25 cellular contexts compared by ENCODE assay signal in the genomic region with DNA sequence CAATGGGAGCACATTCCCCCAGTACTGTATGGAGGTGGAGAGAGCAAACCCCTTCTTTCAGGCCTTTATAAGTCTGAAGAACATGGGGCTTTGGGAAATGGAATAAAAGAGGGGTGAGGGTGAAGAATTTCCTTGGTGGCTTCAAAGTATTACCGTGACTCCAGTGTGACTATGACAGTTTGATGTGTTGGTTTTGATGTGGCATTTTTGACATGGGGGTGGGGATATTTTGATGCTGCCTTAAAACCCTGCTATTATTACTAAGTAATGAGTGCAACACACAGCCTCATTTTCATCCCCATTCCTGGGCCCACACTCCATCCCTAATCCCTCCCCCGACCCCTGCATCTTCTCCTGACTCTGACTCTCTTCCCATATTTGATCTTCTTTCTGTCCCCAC. TPM values are rescaled to one million over a fixed set of nuclear protein-coding genes. Genes with fewer than 3 reads are reported as not detected.
DNase-seq lines count a peak whose midpoint lies in the region; ATAC-seq and TF ChIP-seq lines count a peak whose summit lies in the region.
"Had no signal": no experiment of that assay in that cellular context is flagged by ENCODE, and none has a peak within 500 bp of the region (broad histone marks: within the 10 kb centered on the region; RNA-seq: fewer than 3 reads in every experiment).

No MANE protein-coding gene starts in this region.

- POLR2A ChIA-PET in T-cell (lab: Charles Lee) = interaction anchor here in 1 of 2 donors (0.7 kb wide), 1 partner anchor 140 kb away, joined by 3 read pairs; no protein-coding TSS in a partner anchor

- H3K36me3 ChIP-seq in BLaER1 = no peaks in the 10 kb centered on the region
- H3K36me3 ChIP-seq in colonic mucosa = no peaks in the 10 kb centered on the region
- H3K36me3 ChIP-seq: right lobe of liver, SJSA1, upper lobe of right lung, WERI-Rb-1 had no signal

- H3K9ac ChIP-seq in BLaER1 (no peak overlapping the region), colonic mucosa (ENCODE audit: low read depth in 2 of 2, low read length in 2 of 2) (no peak overlapping the region)
- H3K9ac ChIP-seq: parathyroid adenoma had no signal

- DNase-seq in activated CD4-positive, alpha-beta T cell treated with anti-CD3 and anti-CD28 coated beads for 4 hours = peak; percentile 26 to 48
- no peak for DNase-seq in activated CD4-positive, alpha-beta T cell treated with anti-CD3 and anti-CD28 coated beads for 48 hours
- DNase-seq in T-cell (peak in 1 of 34 experiments; percentile 3), colonic mucosa (no peak), T-helper 1 cell (no peak), endothelial cell (ENCODE audit: low spot score) (no peak)
- peak; percentile 34 for DNase-seq in central memory CD4-positive, alpha-beta T cell
- DNase-seq: AML-193, caudate nucleus, COR-L47, dermis blood vessel endothelial cell, GF-D8, islet precursor cell, NCI-H1105 treated with DMSO at 0.1 percent for 48 hours, NCI-H2081, NCI-H226, right lobe of liver, upper lobe of right lung, WERI-Rb-1 had no signal

- CTCF ChIA-PET in T-cell (lab: Charles Lee) = interaction anchor here (0.5 to 1.8 kb wide), 4 partner anchors 26 to 1268 kb away, joined by 3 to 6 read pairs (median 3); no protein-coding TSS in a partner anchor

- H3K4me1 ChIP-seq in BLaER1 (peaks cover 30% of the 10 kb centered on the region), colonic mucosa (no peaks in the 10 kb centered on the region)
- H3K4me1 ChIP-seq: right lobe of liver, SJSA1, upper lobe of right lung had no signal

- H3K27me3 Mint-ChIP-seq in T-cell (peaks cover 20 to 21% of the 10 kb centered on the region in 2 donors), endothelial cell (ENCODE audit: unreplicated experiment) (peaks cover 1% of the 10 kb centered on the region)

- H3K4me3 ChIP-seq in BLaER1 = no peak overlapping the region
- no peak overlapping the region for H3K4me3 ChIP-seq in colonic mucosa
- H3K4me3 ChIP-seq: right lobe of liver, SJSA1, upper lobe of right lung had no signal

- H3K36me3 Mint-ChIP-seq in T-cell = no peaks in the 10 kb centered on the region
- peaks cover 16% of the 10 kb centered on the region for H3K36me3 Mint-ChIP-seq in endothelial cell (ENCODE audit: low read depth, unreplicated experiment)

- H3K27ac Mint-ChIP-seq in T-cell (no peak overlapping the region), endothelial cell (ENCODE audit: unreplicated experiment) (no peak overlapping the region)
- H3K27ac Mint-ChIP-seq: activated T-helper 2 cell treated with anti-CD3 and anti-CD28 coated beads, Interferon-gamma antibody, Interleukin-2, Interleukin-4, amounts not matched to agents 10 μg/mL and 5 μg/mL and 100 μg/mL, durations not matched to agents 14 hours and 24 hours and 36 hours; nephron had no signal

- peak in 3 of 4 experiments; percentile 60 to 78 (median 61) for ATAC-seq in T-cell (replicated peaks in 1 of 4)
- ATAC-seq: right lobe of liver, upper lobe of right lung had no signal

- H3K4me1 Mint-ChIP-seq in T-cell (no peaks in the 10 kb centered on the region), endothelial cell (ENCODE audit: unreplicated experiment) (no peaks in the 10 kb centered on the region)
- H3K4me1 Mint-ChIP-seq: nephron had no signal

- H3K27me3 ChIP-seq in BLaER1 (no peaks in the 10 kb centered on the region), colonic mucosa (no peaks in the 10 kb centered on the region)
- H3K27me3 ChIP-seq: right lobe of liver, SJSA1, upper lobe of right lung had no signal

- TF ChIP-seq CTCF in colonic mucosa (IDR thresholded peaks at IDR 0.05) (no peak), endothelial cell (IDR thresholded peaks at IDR 0.05; ENCODE audit: unreplicated experiment) (no peak)

- H3K4me2 ChIP-seq in BLaER1 = peak overlapping the region; percentile 47

- H3K4me3 Mint-ChIP-seq in T-cell (peak overlapping the region in 1 of 3 donors; percentile 45), endothelial cell (ENCODE audit: unreplicated experiment) (no peak overlapping the region)
- H3K4me3 Mint-ChIP-seq: nephron had no signal

- intact Hi-C loops in colonic mucosa (cut with DNase I) = no loop called here

- H3K27ac ChIP-seq in BLaER1 (no peak overlapping the region), colonic mucosa (no peak overlapping the region)
- H3K27ac ChIP-seq: parathyroid adenoma, right lobe of liver, SJSA1, upper lobe of right lung, WERI-Rb-1 had no signal

- H3K9me3 ChIP-seq in BLaER1 (no peaks in the 10 kb centered on the region), colonic mucosa (no peaks in the 10 kb centered on the region)
- H3K9me3 ChIP-seq: right lobe of liver, SJSA1, upper lobe of right lung had no signal

- H4K20me1 ChIP-seq in BLaER1 = no peaks in the 10 kb centered on the region

- H3K9me3 Mint-ChIP-seq in T-cell (no peaks in the 10 kb centered on the region), endothelial cell (ENCODE audit: unreplicated experiment) (no peaks in the 10 kb centered on the region)
- H3K9me3 Mint-ChIP-seq: activated T-helper 2 cell treated with anti-CD3 and anti-CD28 coated beads, Interferon-gamma antibody, Interleukin-2, Interleukin-4, amounts not matched to agents 10 μg/mL and 5 μg/mL and 100 μg/mL, durations not matched to agents 14 hours and 24 hours and 36 hours; nephron had no signal

RNA-seq across cellular contexts. Expression of a gene that starts 23.6 kb away (rescaled TPM):
- 1 to 10 TPM in 3 of 5 donors, not detected in 2; 1.1 to 3.1 (median 1.5) TPM for total RNA-seq in T-cell
- total RNA-seq in colonic mucosa = 10 to 100 TPM in 1 of 2 donors, 1 to 10 TPM in 1; 5.3 to 10.7 TPM
- 50.6 TPM for total RNA-seq in endothelial cell (ENCODE audit: unreplicated experiment)
- total RNA-seq: T-helper 2 cell treated with Interferon-gamma antibody and Interleukin-4, amounts not matched to agents 100 ng/mL and 5 ng/mL, for 36 hours had no signal

RNA-seq across cellular contexts. Expression of a gene that starts 43.4 kb away (rescaled TPM):
- total RNA-seq in T-cell (10 to 100 TPM; 30.6 to 45.5 (median 36.9) TPM), colonic mucosa (10 to 100 TPM; 21.1 to 28.7 TPM), endothelial cell (ENCODE audit: unreplicated experiment) (71.3 TPM)

Comparison
In these comparisons a context has a peak if more than half of its experiments do, and no peak if none do; other contexts are left out.
1. DNase-seq: peak in activated CD4-positive, alpha-beta T cell treated with anti-CD3 and anti-CD28 coated beads for 4 hours (2 of 2) and central memory CD4-positive, alpha-beta T cell (single experiment); none in activated CD4-positive, alpha-beta T cell treated with anti-CD3 and anti-CD28 coated beads for 48 hours (single experiment), colonic mucosa (single experiment), T-helper 1 cell (0 of 5) and endothelial cell (single experiment).